ENCODE assay signal across 10 cellular contexts in the genomic region with DNA sequence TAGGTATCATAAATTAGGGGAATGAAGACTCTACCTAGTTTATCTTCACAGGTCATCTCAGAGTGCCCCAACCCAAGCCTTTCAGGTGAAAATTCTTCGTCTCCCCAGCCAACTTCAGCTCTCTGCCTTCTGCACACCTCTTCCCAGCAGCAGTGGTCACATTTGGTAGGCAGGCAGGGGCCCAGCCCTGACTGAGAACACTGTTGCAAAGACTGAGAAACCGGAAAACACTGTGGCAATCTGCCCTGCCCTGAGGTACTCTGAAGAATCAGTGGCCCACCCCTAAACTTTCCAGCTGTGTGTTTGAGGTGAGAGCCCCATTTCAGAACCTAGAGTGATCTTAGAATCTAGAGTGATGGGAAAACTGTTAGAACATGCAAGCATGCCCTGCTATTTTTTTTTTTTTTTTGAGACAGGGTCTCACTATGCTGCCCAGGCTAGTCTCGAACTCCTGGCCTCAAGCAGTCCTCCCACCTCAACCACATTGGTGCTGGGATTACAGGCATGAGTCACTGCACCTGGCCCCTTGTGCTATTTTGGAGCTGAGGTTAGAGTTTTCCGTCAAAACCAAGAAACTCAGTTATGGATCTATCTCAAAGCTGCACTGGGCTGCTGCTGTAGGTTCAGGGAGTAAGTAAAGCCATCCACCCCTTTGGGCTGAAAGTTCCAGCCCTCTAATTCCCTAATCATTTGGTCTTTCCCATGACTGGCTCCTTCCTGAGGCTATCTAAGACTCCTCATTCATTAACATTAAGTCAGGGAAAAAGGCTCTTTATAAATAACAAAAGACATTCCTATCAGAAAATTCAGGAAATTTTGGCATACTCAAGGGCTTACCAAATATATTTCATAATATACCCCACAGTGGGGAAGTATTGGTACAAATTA. TPM values are rescaled to one million over a fixed set of nuclear protein-coding genes. Genes with fewer than 3 reads are reported as not detected.
DNase-seq lines count a peak whose midpoint lies in the region; ATAC-seq, FAIRE-seq and TF ChIP-seq lines count a peak whose summit lies in the region.
"Had no signal": no experiment of that assay in that cellular context is flagged by ENCODE, and none has a peak within 500 bp of the region (broad histone marks: within the 10 kb centered on the region; RNA-seq: fewer than 3 reads in every experiment).

No MANE protein-coding gene starts in this region.

- TF ChIP-seq RAD21 in GM12878 (IDR thresholded peaks at IDR 0.05; ENCODE audit: insufficient read depth, low read depth, low read length) = no peak

- H2BK15ac ChIP-seq in neuronal stem cell (ENCODE audit: low read length) = peak overlapping the region; percentile 79

- WGBS in GM12878 (ENCODE audit: insufficient coverage, insufficient replicate concordance, low lambda C conversion rate, missing lambda C conversion rate) = 68% methylated on average over 4 of the region's 4 CpGs
- no CpG with 5 or more reads among the region's 4 CpGs for WGBS in neuronal stem cell (ENCODE audit: extremely low coverage in 2 of 2, insufficient read length in 2 of 2, insufficient replicate concordance in 1 of 2), 2 donors
- 96 to 100% methylated on average over 3 to 4 of the region's 4 CpGs for WGBS in endodermal cell (ENCODE audit: insufficient coverage in 1 of 2, insufficient read length in 1 of 2), 2 experiments

- H4K20me1 ChIP-seq in KMS-11 (ENCODE audit: insufficient read depth) = peaks cover 14% of the 10 kb centered on the region
- peaks cover 8% of the 10 kb centered on the region; the same call in 1 of the 2 replicates for H4K20me1 ChIP-seq in GM12878 (ENCODE audit: control insufficient read depth, insufficient read depth)

- H2AFZ ChIP-seq in KMS-11 (ENCODE audit: low read depth) = peak overlapping the region; percentile 19; the same call in 1 of the 2 replicates
- H2AFZ ChIP-seq in GM12878 (ENCODE audit: control insufficient read depth, low read depth, low read length) = no peak overlapping the region
- H2AFZ ChIP-seq in neuronal stem cell (ENCODE audit: low read length) = no peak overlapping the region

- RAD21 ChIA-PET in GM12878 (lab: Charles Lee; ENCODE audit: unreplicated experiment) = interaction anchor here (1.2 kb wide), 1 partner anchor 9 kb away, joined by 3 read pairs; no protein-coding TSS in a partner anchor

- BruUV-seq in GM12878 (replicated peaks; lab: Mats Ljungman, UMichigan) = no TSS peak

- in situ Hi-C loops in GM12878 (cut with MboI) = no loop called here
- in situ Hi-C loops in HAP-1 (cut with MboI; ENCODE audit: low sequenced_read_pairs) = no loop called here

- H3K79me1 ChIP-seq in neuronal stem cell (ENCODE audit: low read depth, low read length) = no peaks in the 10 kb centered on the region

- H2BK5ac ChIP-seq in neuronal stem cell (ENCODE audit: low read length) = no peak overlapping the region

- no peak overlapping the region for H3K23ac ChIP-seq in neuronal stem cell (ENCODE audit: low read depth, low read length, poor library complexity)

- no peak overlapping the region for H2BK12ac ChIP-seq in neuronal stem cell (ENCODE audit: low read length)

- POLR2A ChIA-PET in GM12878 (lab: Charles Lee) = interaction anchor here (0.6 to 7.0 kb wide), 4 partner anchors 11 to 501 kb away, joined by 3 to 95 read pairs (median 3); partner anchors contain the start of gene TSG101

- no peak overlapping the region for H2BK120ac ChIP-seq in neuronal stem cell (ENCODE audit: low read depth, low read length)

- no peak overlapping the region for H3K4me3 ChIP-seq in KMS-11 (IDR thresholded peaks at IDR 0.05; ENCODE audit: insufficient read depth, low read depth, low read length)
- no peak overlapping the region for H3K4me3 ChIP-seq in GM12878
- H3K4me3 ChIP-seq in neuronal stem cell (ENCODE audit: low read length in 2 of 2) = no peak overlapping the region
- no peak overlapping the region for H3K4me3 ChIP-seq in HAP-1
- H3K4me3 ChIP-seq in endodermal cell (ENCODE audit: low read length) = no peak overlapping the region

- no peak overlapping the region for H3K4me3 Mint-ChIP-seq in endodermal cell

- DNase-seq in GM12878 (ENCODE audit: low read depth, low spot score) (no peak), neuronal stem cell (ENCODE audit: low spot score) (no peak), NCI-H1930 (lab: John Stamatoyannopoulos, UW) (no peak), HAP-1 (ENCODE audit: low spot score in 2 of 2) (no peak), endodermal cell (no peak)
- DNase-seq: NCI-H1105 had no signal

- peaks cover 32% of the 10 kb centered on the region for H3K79me2 ChIP-seq in KMS-11 (ENCODE audit: insufficient read depth, low read depth)
- H3K79me2 ChIP-seq in GM12878 (ENCODE audit: control insufficient read depth, insufficient read depth, low read length) = peaks cover 41% of the 10 kb centered on the region

- no peak overlapping the region for H3K18ac ChIP-seq in neuronal stem cell (ENCODE audit: low read length)

- H3K36me3 Mint-ChIP-seq in endodermal cell (ENCODE audit: low read depth) = peaks cover 6% of the 10 kb centered on the region

- H3K27me3 Mint-ChIP-seq in endodermal cell (ENCODE audit: insufficient read depth) = peaks cover 4% of the 10 kb centered on the region

- H3K4me1 Mint-ChIP-seq in endodermal cell = peaks cover 3% of the 10 kb centered on the region

- intact Hi-C loops in GM12878 (cut with micrococcal nuclease; ENCODE audit: unreplicated experiment) = loop anchor here (10.0 kb wide), 1 partner anchor 132 kb away; the partner anchor contains the start of gene TSG101

- no peak overlapping the region for H3K4ac ChIP-seq in neuronal stem cell (ENCODE audit: low read length)

- H3K4me1 ChIP-seq in KMS-11 (ENCODE audit: low read depth, poor library complexity, severe bottlenecking) = peaks cover 52% of the 10 kb centered on the region
- peaks cover 15% of the 10 kb centered on the region for H3K4me1 ChIP-seq in GM12878 (ENCODE audit: control insufficient read depth, insufficient read depth, low read length)
- peaks cover 3 to 4% of the 10 kb centered on the region in 2 donors for H3K4me1 ChIP-seq in neuronal stem cell (ENCODE audit: control insufficient read depth in 2 of 2, insufficient read depth in 1 of 2, low read depth in 1 of 2, low read length in 2 of 2)
- H3K4me1 ChIP-seq in HAP-1 = peaks cover 12% of the 10 kb centered on the region
- H3K4me1 ChIP-seq in endodermal cell (ENCODE audit: control insufficient read depth, insufficient read depth, low read length) = peaks cover 5% of the 10 kb centered on the region

- H3K36me3 ChIP-seq in KMS-11 (ENCODE audit: insufficient read depth) (peaks cover 10% of the 10 kb centered on the region; the same call in 1 of the 2 replicates), GM12878 (ENCODE audit: control insufficient read depth in 2 of 2, insufficient read depth in 2 of 2, low read length in 1 of 2) (peaks cover 2 to 13% of the 10 kb centered on the region in 2 experiments; a peak in 3 of 4 replicates), neuronal stem cell (replicated peaks in 1 of 2; ENCODE audit: control insufficient read depth in 2 of 2, insufficient read depth in 2 of 2, low read length in 2 of 2) (peaks cover 0 to 10% of the 10 kb centered on the region in 2 donors), HAP-1 (replicated peaks) (peaks cover 15% of the 10 kb centered on the region), endodermal cell (ENCODE audit: control insufficient read depth, insufficient read depth, low read length) (peaks cover 13% of the 10 kb centered on the region)

- H4K91ac ChIP-seq in neuronal stem cell (ENCODE audit: low read depth, low read length, poor library complexity) = no peak overlapping the region

- H3K27me3 ChIP-seq in KMS-11 (ENCODE audit: insufficient read depth, low read depth) = no peaks in the 10 kb centered on the region
- H3K27me3 ChIP-seq in GM12878 (replicated peaks in 1 of 2; ENCODE audit: control insufficient read depth in 2 of 2, insufficient read depth in 2 of 2, low read length in 1 of 2) = no peaks in the 10 kb centered on the region
- peaks cover 0 to 14% (median 0%) of the 10 kb centered on the region in 3 experiments for H3K27me3 ChIP-seq in neuronal stem cell (ENCODE audit: control insufficient read depth in 3 of 3, insufficient read depth in 3 of 3, low read depth in 1 of 3, low read length in 3 of 3)
- no peaks in the 10 kb centered on the region for H3K27me3 ChIP-seq in HAP-1 (ENCODE audit: low read depth)
- H3K27me3 ChIP-seq in endodermal cell (ENCODE audit: control insufficient read depth, insufficient read depth, low read length, poor library complexity, severe bottlenecking) = no peaks in the 10 kb centered on the region

- FAIRE-seq in GM12878 (lab: Jason Lieb, UNC) = no peak

- no peaks in the 10 kb centered on the region; the same call in 2 of the 3 replicates for H3K9me3 ChIP-seq in GM12878 (replicated peaks; ENCODE audit: control insufficient read depth, insufficient read depth, low read length)
- no peaks in the 10 kb centered on the region for H3K9me3 ChIP-seq in neuronal stem cell (replicated peaks in 1 of 2; ENCODE audit: control insufficient read depth in 2 of 2, insufficient read depth in 1 of 2, low read depth in 1 of 2, low read length in 2 of 2)
- H3K9me3 ChIP-seq in HAP-1 = no peaks in the 10 kb centered on the region
- no peaks in the 10 kb centered on the region for H3K9me3 ChIP-seq in endodermal cell (ENCODE audit: control insufficient read depth, low read length)

- SMC1A ChIA-PET in GM12878 (lab: Charles Lee; ENCODE audit: uncharacterized antibody, unreplicated experiment) = interaction anchor here (1.1 to 7.1 kb wide), 2 partner anchors 9 to 149 kb away, joined by 3 to 83 read pairs; no protein-coding TSS in a partner anchor

- TF ChIP-seq EP300 in GM12878 (IDR thresholded peaks at IDR 0.05; ENCODE audit: borderline replicate concordance in 1 of 2, control insufficient read depth in 1 of 2, low read depth in 2 of 2, low read length in 2 of 2) = no peak

- CTCF ChIA-PET in GM12878 (lab: Yijun Ruan, JAX) = interaction anchor here (0.6 to 4.3 kb wide), 3 partner anchors 141 to 149 kb away, joined by 3 to 31 read pairs (median 3); no protein-coding TSS in a partner anchor

- H2AK5ac ChIP-seq in neuronal stem cell (ENCODE audit: low read depth, low read length) = no peak overlapping the region

- H3K9ac ChIP-seq in KMS-11 = peak overlapping the region; percentile 14; the same call in 1 of the 2 replicates
- H3K9ac ChIP-seq in GM12878 (ENCODE audit: control insufficient read depth, insufficient read depth, low read length) = no peak overlapping the region
- no peak overlapping the region for H3K9ac ChIP-seq in neuronal stem cell (ENCODE audit: low read depth, low read length, poor library complexity)
- H3K9ac ChIP-seq in endodermal cell (ENCODE audit: extremely low read depth, low read length, poor library complexity, severe bottlenecking) = no peak overlapping the region

- TF ChIP-seq CTCF in C4-2B (conservative IDR thresholded peaks at IDR 0.05) = no peak
- TF ChIP-seq CTCF in KMS-11 (conservative IDR thresholded peaks at IDR 0.05; ENCODE audit: low read depth, low read length) = no peak
- no peak for TF ChIP-seq CTCF in GM12878 (IDR thresholded peaks at IDR 0.05 in 2 of 3, conservative IDR thresholded peaks at IDR 0.05 in 1 of 3; ENCODE audit: control insufficient read depth in 2 of 3, extremely low read depth in 1 of 3, insufficient read depth in 1 of 3, low read depth in 3 of 3, low read length in 3 of 3)
- no peak for TF ChIP-seq CTCF in endodermal cell (conservative IDR thresholded peaks at IDR 0.05)

- no peak overlapping the region for H3K27ac Mint-ChIP-seq in endodermal cell

- peak overlapping the region; percentile 93 for H3K27ac ChIP-seq in C4-2B
- peak overlapping the region; percentile 40 for H3K27ac ChIP-seq in KMS-11
- H3K27ac ChIP-seq in GM12878 (ENCODE audit: control insufficient read depth, insufficient read depth) = no peak overlapping the region
- no peak overlapping the region for H3K27ac ChIP-seq in neuronal stem cell (replicated peaks; ENCODE audit: low read length)
- H3K27ac ChIP-seq in endodermal cell (ENCODE audit: low read depth, low read length) = no peak overlapping the region

- TF ChIP-seq POLR2A in GM12878 (IDR thresholded peaks at IDR 0.05; ENCODE audit: low read depth, low read length) = no peak

- ATAC-seq in GM12878 (no peak), HG02884 (IDR thresholded peaks at IDR 0.05; ENCODE audit: unreplicated experiment) (no peak)

- no peaks in the 10 kb centered on the region for H3K9me3 Mint-ChIP-seq in endodermal cell

- H3K4me2 ChIP-seq in KMS-11 (peak overlapping the region; percentile 61), GM12878 (ENCODE audit: control insufficient read depth, insufficient read depth) (no peak overlapping the region), neuronal stem cell (ENCODE audit: insufficient read depth, low read length, poor library complexity, severe bottlenecking) (no peak overlapping the region)

- H4K8ac ChIP-seq in neuronal stem cell (ENCODE audit: low read depth, low read length) = no peak overlapping the region

- no peak overlapping the region for H3K14ac ChIP-seq in neuronal stem cell (ENCODE audit: low read length)

RNA-seq across cellular contexts. Expression of gene LDHA, which starts 1.7 kb away (rescaled TPM):
- total RNA-seq in GM12878 (2013; cell fraction: nucleolus; rRNA removed) = 350 and 370 TPM in 2 replicates
- 773 and 871 TPM in 2 replicates for total RNA-seq in GM12878 (2014; rRNA removed)
- 837 and 848 TPM in 2 replicates for total RNA-seq in GM12878 (2014; rRNA removed; fragmentation: Illumina TruSeq; extraction: Trizol)
- total RNA-seq in GM12878 (2021) = 908 and 930 TPM in 2 replicates
- 1,009 TPM for polyA plus RNA-seq in GM12878 (2011; ENCODE audit: low read depth)
- polyA plus RNA-seq in GM12878 (2011; rRNA removed) = 2,251 and 3,921 TPM in 2 replicates
- polyA plus RNA-seq in GM12878 (2011; cell fraction: cytosol; rRNA removed) = 1,020 and 1,335 TPM in 2 replicates
- polyA plus RNA-seq in GM12878 (2011; cell fraction: nucleus; rRNA removed) = 741 and 953 TPM in 2 replicates
- polyA plus RNA-seq in GM12878 (2012) = 1,447 and 1,839 TPM in 2 replicates
- 2,208 and 3,132 TPM in 2 replicates for polyA plus RNA-seq in GM12878 (2014; fragmentation: Illumina TruSeq; extraction: Trizol)
- 1,000 to 10,000 TPM; 1,116 to 1,393 TPM for polyA plus RNA-seq in GM12878 (2014; fragmentation: Nextera tagmentation; extraction: Ambion mirVana)
- polyA plus RNA-seq in GM12878 (2014; rRNA removed) = 1,219 and 1,341 TPM in 2 replicates
- polyA plus RNA-seq in GM12878 (2016; fragmentation: Nextera tagmentation; extraction: Ambion mirVana) = 1,000 to 10,000 TPM; 2,169 to 2,300 TPM
- 1,844 and 2,203 TPM in 2 replicates for polyA minus RNA-seq in GM12878 (2011; rRNA and poly(A)+ RNA removed)
- 733 and 746 TPM in 2 replicates for polyA minus RNA-seq in GM12878 (2011; cell fraction: cytosol; rRNA and poly(A)+ RNA removed)
- 267 and 339 TPM in 2 replicates for polyA minus RNA-seq in GM12878 (2011; cell fraction: nucleus; rRNA and poly(A)+ RNA removed)
- polyA plus RNA-seq in neuronal stem cell (2013, experiment 1 of 2) = 91.4 TPM
- polyA plus RNA-seq in neuronal stem cell (2013, experiment 2 of 2) = 92.2 TPM
- total RNA-seq in endodermal cell = 100 to 1,000 TPM; 256 to 308 TPM
- polyA plus RNA-seq in endodermal cell (2013, experiment 1 of 2) = 630 TPM
- 620 TPM for polyA plus RNA-seq in endodermal cell (2013, experiment 2 of 2)

RNA-seq across cellular contexts. Expression of gene LDHC, which starts 19.4 kb away (rescaled TPM):
- total RNA-seq in GM12878 (2013; cell fraction: nucleolus; rRNA removed) = not detected in 2 replicates
- total RNA-seq in GM12878 (2014; rRNA removed) (not detected in 2 replicates), GM12878 (2014; rRNA removed; fragmentation: Illumina TruSeq; extraction: Trizol) (not detected in 2 replicates), GM12878 (2021) (not detected in 2 replicates), endodermal cell (under 1 TPM; 0.58 to 0.62 TPM)
- polyA plus RNA-seq in GM12878 (2011; ENCODE audit: low read depth) = not detected
- polyA plus RNA-seq in GM12878 (2011; rRNA removed) (not detected in 2 replicates), GM12878 (2014; fragmentation: Illumina TruSeq; extraction: Trizol) (0.04 TPM in 1 of 2 replicates, not detected in the other), GM12878 (2014; fragmentation: Nextera tagmentation; extraction: Ambion mirVana) (under 1 TPM in 1 of 2 experiments, not detected in 1; 0.16 TPM), GM12878 (2014; rRNA removed) (not detected in 2 replicates), GM12878 (2016; fragmentation: Nextera tagmentation; extraction: Ambion mirVana) (not detected)
- not detected in 2 replicates for polyA plus RNA-seq in GM12878 (2011; cell fraction: cytosol; rRNA removed)
- polyA plus RNA-seq in GM12878 (2011; cell fraction: nucleus; rRNA removed) = not detected in 2 replicates
- not detected in 2 replicates for polyA plus RNA-seq in GM12878 (2012)
- polyA minus RNA-seq in GM12878 (2011; rRNA and poly(A)+ RNA removed) = not detected in 2 replicates
- not detected in 2 replicates for polyA minus RNA-seq in GM12878 (2011; cell fraction: cytosol; rRNA and poly(A)+ RNA removed)
- polyA minus RNA-seq in GM12878 (2011; cell fraction: nucleus; rRNA and poly(A)+ RNA removed) = not detected in 2 replicates
- 0.60 TPM for polyA plus RNA-seq in neuronal stem cell (2013, experiment 1 of 2)
- polyA plus RNA-seq in neuronal stem cell (2013, experiment 2 of 2) = 0.62 TPM
- polyA plus RNA-seq in endodermal cell (2013, experiment 1 of 2) = not detected
- polyA plus RNA-seq in endodermal cell (2013, experiment 2 of 2) = not detected
- total RNA-seq: temporal lobe had no signal

Comparison
In these comparisons a context has a peak if more than half of its experiments do, and no peak if none do; other contexts are left out.
1. H3K27ac ChIP-seq: peak in C4-2B (single experiment) and KMS-11 (single experiment); none in GM12878 (single experiment), neuronal stem cell (single experiment) and endodermal cell (single experiment).